8 cellular contexts compared by ENCODE assay signal in the genomic region with DNA sequence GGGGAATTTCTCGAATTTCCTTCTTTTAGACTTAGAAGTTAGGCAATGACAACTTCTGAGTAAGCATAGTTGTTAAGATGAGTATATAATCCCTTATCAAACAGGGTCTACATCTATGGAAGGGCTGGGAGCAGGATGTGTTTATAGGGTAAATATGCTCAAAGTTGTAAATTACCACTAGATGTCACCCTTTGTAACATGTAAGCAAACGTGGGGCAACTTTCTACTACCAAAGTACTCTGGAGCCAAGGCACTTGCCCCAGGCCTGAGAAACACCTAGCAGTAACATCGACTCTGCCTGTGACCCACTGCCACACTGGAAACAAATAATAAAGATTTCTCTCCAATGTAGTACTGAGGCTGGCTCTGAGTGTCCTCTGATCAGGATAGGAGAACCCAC.
DNase-seq lines count a peak whose midpoint lies in the region; ATAC-seq and TF ChIP-seq lines count a peak whose summit lies in the region.

No MANE protein-coding gene starts in this region.

- H3K27me3 Mint-ChIP-seq in activated T-cell treated with anti-CD3 and anti-CD28 coated beads, Interleukin-2, amount 50 U/mL, for 4 hours (ENCODE audit: low read depth): no peaks in the 10 kb centered on the region

- H3K36me3 Mint-ChIP-seq in activated T-cell treated with anti-CD3 and anti-CD28 coated beads, Interleukin-2, amount 50 U/mL, for 4 hours (ENCODE audit: insufficient read depth): no peaks in the 10 kb centered on the region

- no peaks in the 10 kb centered on the region for H3K9me3 ChIP-seq in ascending aorta
- H3K9me3 ChIP-seq in uterus: no peaks in the 10 kb centered on the region

- no peak overlapping the region for H3K4me3 ChIP-seq in ACC112 (ENCODE audit: low read depth, low read length)
- H3K4me3 ChIP-seq in ascending aorta: no peak overlapping the region
- H3K4me3 ChIP-seq in uterus: no peak overlapping the region

- H3K27me3 ChIP-seq in ACC112 (ENCODE audit: insufficient read depth, low read length): no peaks in the 10 kb centered on the region
- H3K27me3 ChIP-seq in ascending aorta: no peaks in the 10 kb centered on the region
- H3K27me3 ChIP-seq in uterus: no peaks in the 10 kb centered on the region

- no peaks in the 10 kb centered on the region for H3K4me1 Mint-ChIP-seq in activated T-cell treated with anti-CD3 and anti-CD28 coated beads, Interleukin-2, amount 50 U/mL, for 4 hours (ENCODE audit: low read depth)

- DNase-seq in NCI-H2029 treated with DMSO at 0.1 percent for 48 hours (lab: John Stamatoyannopoulos, UW): peak; percentile 2
- DNase-seq in ascending aorta (ENCODE audit: low spot score in 2 of 2): no peak
- peak; percentile 68 for DNase-seq in iris pigment epithelial cell (ENCODE audit: low read depth)
- DNase-seq in activated T-cell treated with anti-CD3 and anti-CD28 coated beads, Interleukin-2, amount 50 U/mL, for 4 hours: no peak
- no peak for DNase-seq in uterus

- intact Hi-C loops in ascending aorta (cut with DNase I): loop anchor here (5.0 kb wide), 1 partner anchor 526 kb away; no protein-coding TSS in a partner anchor
- intact Hi-C loops in uterus (cut with DNase I; ENCODE audit: low total_unique reads): no loop called here

- peak; percentile 85 for ATAC-seq in GM18511 (IDR thresholded peaks at IDR 0.05; ENCODE audit: unreplicated experiment)
- peak; percentile 79 for ATAC-seq in HG02981 (IDR thresholded peaks at IDR 0.05; ENCODE audit: unreplicated experiment)
- ATAC-seq in activated T-cell treated with anti-CD3 and anti-CD28 coated beads, Interleukin-2, amount 50 U/mL, for 4 hours: no peak

- H3K9me3 Mint-ChIP-seq in activated T-cell treated with anti-CD3 and anti-CD28 coated beads, Interleukin-2, amount 50 U/mL, for 4 hours: no peaks in the 10 kb centered on the region

- H3K27ac ChIP-seq in ACC112 (ENCODE audit: low read depth, low read length) (no peak overlapping the region), ascending aorta (no peak overlapping the region), uterus (no peak overlapping the region)

- H3K4me3 Mint-ChIP-seq in activated T-cell treated with anti-CD3 and anti-CD28 coated beads, Interleukin-2, amount 50 U/mL, for 4 hours: no peak overlapping the region

- H3K36me3 ChIP-seq in ACC112 (ENCODE audit: insufficient read depth, low read length) (no peaks in the 10 kb centered on the region), ascending aorta (no peaks in the 10 kb centered on the region), uterus (no peaks in the 10 kb centered on the region)

- peak overlapping the region; percentile 42 for H2AFZ ChIP-seq in ACC112 (ENCODE audit: low read length, unreplicated experiment)

- H3K4me1 ChIP-seq in ACC112 (ENCODE audit: control insufficient read depth, insufficient read depth, low read length, unreplicated experiment) (no peaks in the 10 kb centered on the region), ascending aorta (peaks cover 0 to 4% of the 10 kb centered on the region in 2 donors), uterus (no peaks in the 10 kb centered on the region)

- TF ChIP-seq CTCF in ascending aorta (IDR thresholded peaks at IDR 0.05): peak in 2 of 3 experiments; percentile 12 to 15
- no peak for TF ChIP-seq CTCF in uterus (IDR thresholded peaks at IDR 0.05)

- H3K79me2 ChIP-seq in ACC112 (ENCODE audit: control insufficient read depth, insufficient read depth, low read length, unreplicated experiment): no peaks in the 10 kb centered on the region

- no peak for TF ChIP-seq POLR2A in uterus (IDR thresholded peaks at IDR 0.05)

Comparison
In these comparisons a context has a peak if more than half of its experiments do, and no peak if none do; other contexts are left out.
1. ATAC-seq: peak in GM18511 (single experiment) and HG02981 (single experiment); none in activated T-cell treated with anti-CD3 and anti-CD28 coated beads, Interleukin-2, amount 50 U/mL, for 4 hours (0 of 2).
2. DNase-seq: peak in NCI-H2029 treated with DMSO at 0.1 percent for 48 hours (single experiment) and iris pigment epithelial cell (single experiment); none in ascending aorta (0 of 2), activated T-cell treated with anti-CD3 and anti-CD28 coated beads, Interleukin-2, amount 50 U/mL, for 4 hours (single experiment) and uterus (0 of 2).
3. CTCF ChIP-seq: peak in ascending aorta (2 of 3); none in uterus (0 of 4).